In the genomic region with DNA sequence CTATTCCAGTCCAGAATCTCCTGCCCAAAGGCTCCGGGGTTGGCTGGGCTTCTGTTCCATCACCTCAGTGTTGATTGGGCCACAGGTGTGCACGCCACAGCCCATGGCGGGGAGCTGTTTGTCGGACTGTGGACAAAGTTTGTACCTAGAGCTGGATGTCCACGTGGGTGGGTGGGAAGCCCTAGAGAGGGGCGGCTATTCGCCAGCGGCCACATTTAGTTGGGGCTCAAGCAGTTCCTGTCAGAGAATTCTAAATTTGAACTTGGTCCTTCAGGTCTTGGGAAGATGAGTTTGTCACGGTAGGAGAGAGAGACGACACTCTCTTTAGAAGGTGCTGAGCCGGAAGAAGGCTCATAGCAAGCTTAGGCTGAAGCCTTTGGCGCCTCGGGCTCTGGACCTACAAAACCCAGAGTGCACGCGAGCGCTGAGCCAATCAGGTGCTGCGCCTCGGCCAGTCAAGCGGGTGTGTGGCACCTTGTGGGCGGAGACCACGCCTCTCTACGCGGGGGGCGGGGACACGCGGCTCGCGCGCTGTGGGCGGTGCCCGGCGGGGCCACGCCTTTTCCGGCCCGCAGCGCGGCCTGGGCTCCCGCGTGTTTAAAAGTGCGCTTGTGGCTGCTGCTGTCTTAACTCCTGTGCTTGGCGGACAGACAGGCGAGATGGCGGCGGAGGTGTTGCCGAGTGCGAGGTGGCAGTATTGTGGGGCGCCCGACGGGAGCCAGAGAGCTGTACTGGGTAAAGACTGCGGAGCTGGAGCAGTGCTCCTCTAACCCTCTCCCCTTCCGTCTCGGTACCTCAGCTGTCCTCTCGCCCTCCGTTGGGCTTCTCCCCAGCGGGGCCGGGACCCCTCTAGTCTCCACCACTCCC, we compare ENCODE assay signal across 8 cellular contexts. TPM values are rescaled to one million over a fixed set of nuclear protein-coding genes. Genes with fewer than 3 reads are reported as not detected.
DNase-seq lines count a peak whose midpoint lies in the region; ATAC-seq and TF ChIP-seq lines count a peak whose summit lies in the region.

A gene with protein sequence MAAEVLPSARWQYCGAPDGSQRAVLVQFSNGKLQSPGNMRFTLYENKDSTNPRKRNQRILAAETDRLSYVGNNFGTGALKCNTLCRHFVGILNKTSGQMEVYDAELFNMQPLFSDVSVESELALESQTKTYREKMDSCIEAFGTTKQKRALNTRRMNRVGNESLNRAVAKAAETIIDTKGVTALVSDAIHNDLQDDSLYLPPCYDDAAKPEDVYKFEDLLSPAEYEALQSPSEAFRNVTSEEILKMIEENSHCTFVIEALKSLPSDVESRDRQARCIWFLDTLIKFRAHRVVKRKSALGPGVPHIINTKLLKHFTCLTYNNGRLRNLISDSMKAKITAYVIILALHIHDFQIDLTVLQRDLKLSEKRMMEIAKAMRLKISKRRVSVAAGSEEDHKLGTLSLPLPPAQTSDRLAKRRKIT (plus strand): TSS at position 560 of the 867 bp plus-strand sequence. CDS start 100 bp downstream, at position 660.

- WGBS in adipose tissue, 3 donors = 2 to 5% (median 4%) methylated on average over 45 to 56 of the region's 56 CpGs
- WGBS in heart left ventricle, 4 donors = 3 to 8% (median 3%) methylated on average over 22 to 56 of the region's 56 CpGs

- H3K4me1 Mint-ChIP-seq in T-cell (peaks cover 36 to 46% (median 40%) of the 10 kb centered on the region in 3 donors), type B pancreatic cell (ENCODE audit: unreplicated experiment) (peaks cover 22% of the 10 kb centered on the region)

- H3K36me3 ChIP-seq in heart left ventricle = peaks cover 0 to 24% (median 12%) of the 10 kb centered on the region in 9 donors

- peak within 1 kb of the TSS; percentile 36 to 84 (median 70) for H3K4me3 ChIP-seq in heart left ventricle

- POLR2A ChIA-PET in T-cell (lab: Charles Lee) = interaction anchor here (0.5 to 2.0 kb wide), 7 partner anchors 16 to 367 kb away, joined by 3 to 10 read pairs (median 4); a partner anchor contains a TSS

- in situ Hi-C loops in GM13976 (cut with MboI; ENCODE audit: low sequenced_read_pairs, unreplicated experiment) = loop anchor here (10.0 kb wide), 1 partner anchor 109 kb away; a partner anchor contains a TSS

- H3K9me3 Mint-ChIP-seq in T-cell (no peaks in the 10 kb centered on the region), type B pancreatic cell (no peaks in the 10 kb centered on the region)

- H3K27me3 ChIP-seq in heart left ventricle = peaks cover 0 to 10% (median 0%) of the 10 kb centered on the region in 9 donors

- H3K4me3 Mint-ChIP-seq in T-cell (peak within 1 kb of the TSS; percentile 89 to 97 (median 95)), type B pancreatic cell (peak within 1 kb of the TSS; percentile 97)

- peak within 1 kb of the TSS; percentile 84 to 97 for H3K27ac Mint-ChIP-seq in T-cell
- peak within 1 kb of the TSS; percentile 92 for H3K27ac Mint-ChIP-seq in type B pancreatic cell

- H3K36me3 Mint-ChIP-seq in T-cell = peaks cover 15% of the 10 kb centered on the region
- peaks cover 7% of the 10 kb centered on the region for H3K36me3 Mint-ChIP-seq in type B pancreatic cell

- DNase-seq in GM13976 (ENCODE audit: low spot score) = peak; percentile 100
- peak; percentile 98 for DNase-seq in NCI-H146 (lab: John Stamatoyannopoulos, UW)
- peak; percentile 88 to 98 (median 94) for DNase-seq in T-cell
- DNase-seq in heart left ventricle = peak; percentile 92 to 97 (median 96)
- DNase-seq in posterior cingulate gyrus = peak; percentile 85 to 99 (median 94)
- peak; percentile 96 for DNase-seq in type B pancreatic cell (ENCODE audit: extremely low spot score, unreplicated experiment)

- no peaks in the 10 kb centered on the region for H3K9me3 ChIP-seq in heart left ventricle

- H3K27ac ChIP-seq in adipose tissue (ENCODE audit: low read depth, low read length) (peak within 1 kb of the TSS; percentile 49), heart left ventricle (peak within 1 kb of the TSS in 11 of 12 donors; percentile 6 to 87 (median 78))

- intact Hi-C loops in heart left ventricle (cut with DNase I) (loop anchor here in 8 of 10 donors (1.0 to 10.0 kb wide), 11 partner anchors 19 to 949 kb away; a partner anchor contains a TSS), posterior cingulate gyrus (cut with DNase I) (loop anchor here (10.0 kb wide), 1 partner anchor 89 kb away; a partner anchor contains a TSS)

- H3K27me3 Mint-ChIP-seq in T-cell = peaks cover 6 to 7% of the 10 kb centered on the region in 2 donors
- no peaks in the 10 kb centered on the region for H3K27me3 Mint-ChIP-seq in type B pancreatic cell

- no peak for TF ChIP-seq CTCF in GM13976 (IDR thresholded peaks at IDR 0.05; ENCODE audit: borderline replicate concordance, control extremely low read depth, extremely low read depth, insufficient read depth, missing control alignments)
- no peak for TF ChIP-seq CTCF in heart left ventricle (IDR thresholded peaks at IDR 0.05)
- TF ChIP-seq CTCF in type B pancreatic cell (conservative IDR thresholded peaks at IDR 0.05) = no peak

- ATAC-seq in HG02852 (IDR thresholded peaks at IDR 0.05; ENCODE audit: unreplicated experiment) (peak; percentile 95), T-cell (replicated peaks in 1 of 4) (peak; percentile 97 to 99 (median 99)), heart left ventricle (peak; percentile 94 to 98 (median 98))

- CTCF ChIA-PET in T-cell (lab: Charles Lee) = interaction anchor here in 1 of 2 donors (0.5 to 1.6 kb wide), 6 partner anchors 11 to 883 kb away, joined by 3 to 8 read pairs (median 4); a partner anchor contains a TSS

- peaks cover 5 to 30% (median 26%) of the 10 kb centered on the region in 12 donors for H3K4me1 ChIP-seq in heart left ventricle

- peak in 1 of 2 donors; percentile 76 for TF ChIP-seq POLR2A in heart left ventricle (IDR thresholded peaks at IDR 0.05)

RNA-seq across cellular contexts. Expression of the gene that starts here (rescaled TPM):
- total RNA-seq in T-cell = 10 to 100 TPM; 31.5 to 37.4 (median 35.0) TPM
- 10 to 100 TPM; 27.7 to 30.6 (median 29.2) TPM for polyA plus RNA-seq in adipose tissue
- total RNA-seq in heart left ventricle = 10 to 100 TPM; 11.2 to 24.8 (median 12.8) TPM
- polyA plus RNA-seq in heart left ventricle = 10 to 100 TPM in 1 of 2 donors, 1 to 10 TPM in 1; 6.9 to 27.0 TPM
- total RNA-seq in type B pancreatic cell (ENCODE audit: low replicate concordance) = 16.3 and 26.9 TPM in 2 replicates

Comparison
In these comparisons a context has a peak if more than half of its experiments do, and no peak if none do; other contexts are left out.
1. Peak in every context shown above with its lines: DNase-seq, ATAC-seq, H3K4me3 ChIP-seq and H3K27ac ChIP-seq.